In the genomic region with DNA sequence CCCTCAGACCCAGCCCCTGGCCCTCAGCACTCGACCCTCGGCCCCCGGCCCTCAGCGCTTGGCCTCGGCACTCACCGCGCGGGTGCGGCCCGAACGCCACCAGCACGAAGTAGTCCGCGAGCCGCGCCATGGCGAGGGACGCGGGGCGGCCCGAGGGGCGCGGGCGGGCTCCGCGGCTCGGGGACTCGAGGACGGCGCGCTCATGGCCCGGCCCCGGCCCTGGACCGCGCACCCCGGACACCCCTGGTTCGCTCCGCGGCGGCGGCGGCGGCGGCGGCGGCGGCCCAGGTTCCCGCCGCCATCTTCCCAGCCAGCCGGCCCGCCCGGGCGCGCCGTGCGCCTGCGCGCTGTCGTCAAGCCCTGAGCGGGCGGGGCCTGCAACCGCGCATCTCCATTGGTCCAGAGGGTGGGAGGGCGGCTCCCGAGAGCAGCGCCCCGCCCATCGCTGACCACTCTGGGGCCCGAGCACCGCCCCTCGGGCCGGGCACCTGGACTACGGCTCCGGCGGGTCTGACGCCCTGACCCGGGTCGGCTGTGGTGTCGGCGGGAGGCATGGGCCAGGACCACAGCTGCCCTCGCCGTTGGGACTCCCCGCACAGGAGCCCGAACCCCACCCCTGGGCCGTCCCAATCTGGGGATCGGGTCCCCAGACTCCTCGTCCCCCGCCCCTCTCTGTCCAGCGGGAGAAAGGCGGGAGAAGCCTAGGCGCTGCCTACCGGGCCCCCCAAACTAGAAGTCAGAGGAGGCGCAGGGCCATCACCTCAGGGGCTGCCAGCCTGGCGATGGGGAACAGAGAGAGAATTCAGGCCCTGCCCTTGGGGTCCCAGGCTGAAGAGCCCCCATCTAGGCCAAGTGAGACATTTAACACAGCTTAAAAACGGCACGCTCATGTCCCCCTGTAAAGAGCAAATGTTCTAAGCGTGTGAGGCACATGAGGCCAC, we compare ENCODE assay signal across 1 cellular context.
TF ChIP-seq lines count a peak whose summit lies in the region.

A gene with protein sequence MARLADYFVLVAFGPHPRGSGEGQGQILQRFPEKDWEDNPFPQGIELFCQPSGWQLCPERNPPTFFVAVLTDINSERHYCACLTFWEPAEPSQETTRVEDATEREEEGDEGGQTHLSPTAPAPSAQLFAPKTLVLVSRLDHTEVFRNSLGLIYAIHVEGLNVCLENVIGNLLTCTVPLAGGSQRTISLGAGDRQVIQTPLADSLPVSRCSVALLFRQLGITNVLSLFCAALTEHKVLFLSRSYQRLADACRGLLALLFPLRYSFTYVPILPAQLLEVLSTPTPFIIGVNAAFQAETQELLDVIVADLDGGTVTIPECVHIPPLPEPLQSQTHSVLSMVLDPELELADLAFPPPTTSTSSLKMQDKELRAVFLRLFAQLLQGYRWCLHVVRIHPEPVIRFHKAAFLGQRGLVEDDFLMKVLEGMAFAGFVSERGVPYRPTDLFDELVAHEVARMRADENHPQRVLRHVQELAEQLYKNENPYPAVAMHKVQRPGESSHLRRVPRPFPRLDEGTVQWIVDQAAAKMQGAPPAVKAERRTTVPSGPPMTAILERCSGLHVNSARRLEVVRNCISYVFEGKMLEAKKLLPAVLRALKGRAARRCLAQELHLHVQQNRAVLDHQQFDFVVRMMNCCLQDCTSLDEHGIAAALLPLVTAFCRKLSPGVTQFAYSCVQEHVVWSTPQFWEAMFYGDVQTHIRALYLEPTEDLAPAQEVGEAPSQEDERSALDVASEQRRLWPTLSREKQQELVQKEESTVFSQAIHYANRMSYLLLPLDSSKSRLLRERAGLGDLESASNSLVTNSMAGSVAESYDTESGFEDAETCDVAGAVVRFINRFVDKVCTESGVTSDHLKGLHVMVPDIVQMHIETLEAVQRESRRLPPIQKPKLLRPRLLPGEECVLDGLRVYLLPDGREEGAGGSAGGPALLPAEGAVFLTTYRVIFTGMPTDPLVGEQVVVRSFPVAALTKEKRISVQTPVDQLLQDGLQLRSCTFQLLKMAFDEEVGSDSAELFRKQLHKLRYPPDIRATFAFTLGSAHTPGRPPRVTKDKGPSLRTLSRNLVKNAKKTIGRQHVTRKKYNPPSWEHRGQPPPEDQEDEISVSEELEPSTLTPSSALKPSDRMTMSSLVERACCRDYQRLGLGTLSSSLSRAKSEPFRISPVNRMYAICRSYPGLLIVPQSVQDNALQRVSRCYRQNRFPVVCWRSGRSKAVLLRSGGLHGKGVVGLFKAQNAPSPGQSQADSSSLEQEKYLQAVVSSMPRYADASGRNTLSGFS (N-terminal part only) (minus strand): TSS at position 325 of the 941 bp plus-strand sequence. CDS start 195 bp downstream, at position 130.

TF ChIP-seq in HEK293, 187 proteins besides CTCF, POLR2A, EP300 and RAD21 (continued from another document):
- TF ChIP-seq ZNF26 (tag by site-specific recombination; IDR thresholded peaks at IDR 0.05) (no peak), ZNF133 (tag by site-specific recombination; IDR thresholded peaks at IDR 0.05) (no peak), ZNF175 (tag by site-specific recombination; IDR thresholded peaks at IDR 0.05) (no peak), ZNF658 (tag by site-specific recombination; IDR thresholded peaks at IDR 0.05) (no peak), ZNF18 (tag by site-specific recombination; IDR thresholded peaks at IDR 0.05) (no peak), GFI1B (tag by site-specific recombination; IDR thresholded peaks at IDR 0.05) (no peak), ZNF629 (tag by site-specific recombination; IDR thresholded peaks at IDR 0.05) (no peak), ZNF560 (tag by site-specific recombination; IDR thresholded peaks at IDR 0.05; ENCODE audit: borderline replicate concordance) (no peak), ZNF610 (tag by site-specific recombination; IDR thresholded peaks at IDR 0.05; ENCODE audit: borderline replicate concordance) (no peak), SETDB1 (IDR thresholded peaks at IDR 0.05; ENCODE audit: insufficient read length, low read length) (no peak), SP7 (tag by site-specific recombination; IDR thresholded peaks at IDR 0.05) (peak; percentile 32; the same call in 1 of the 2 replicates), ZNF37A (tag by site-specific recombination; IDR thresholded peaks at IDR 0.05) (no peak), ZNF292 (tag by site-specific recombination; IDR thresholded peaks at IDR 0.05; ENCODE audit: borderline replicate concordance, low read depth) (no peak), ZSCAN23 (tag by site-specific recombination; IDR thresholded peaks at IDR 0.05) (no peak), ZNF670 (tag by site-specific recombination; IDR thresholded peaks at IDR 0.05; ENCODE audit: low read depth) (no peak), SCRT2 (tag by site-specific recombination; IDR thresholded peaks at IDR 0.05) (no peak), SCRT1 (tag by site-specific recombination; IDR thresholded peaks at IDR 0.05; ENCODE audit: borderline replicate concordance) (no peak), ZBTB1 (tag by site-specific recombination; IDR thresholded peaks at IDR 0.05) (no peak), ZNF488 (tag by site-specific recombination; IDR thresholded peaks at IDR 0.05) (no peak), PBX3 (CRISPR knock-in tag; IDR thresholded peaks at IDR 0.05) (no peak), ZSCAN30 (tag by site-specific recombination; IDR thresholded peaks at IDR 0.05) (no peak), PRDM1 (tag by site-specific recombination; IDR thresholded peaks at IDR 0.05) (no peak), HOXD13 (CRISPR knock-in tag; IDR thresholded peaks at IDR 0.05; ENCODE audit: borderline replicate concordance) (no peak), ZNF776 (tag by site-specific recombination; IDR thresholded peaks at IDR 0.05; ENCODE audit: borderline replicate concordance) (no peak), GLI4 (tag by site-specific recombination; IDR thresholded peaks at IDR 0.05) (no peak), ZNF600 (tag by site-specific recombination; IDR thresholded peaks at IDR 0.05) (no peak), ZFP3 (tag by site-specific recombination; IDR thresholded peaks at IDR 0.05; ENCODE audit: low read depth) (no peak)
- TF ChIP-seq, protein P1, sequence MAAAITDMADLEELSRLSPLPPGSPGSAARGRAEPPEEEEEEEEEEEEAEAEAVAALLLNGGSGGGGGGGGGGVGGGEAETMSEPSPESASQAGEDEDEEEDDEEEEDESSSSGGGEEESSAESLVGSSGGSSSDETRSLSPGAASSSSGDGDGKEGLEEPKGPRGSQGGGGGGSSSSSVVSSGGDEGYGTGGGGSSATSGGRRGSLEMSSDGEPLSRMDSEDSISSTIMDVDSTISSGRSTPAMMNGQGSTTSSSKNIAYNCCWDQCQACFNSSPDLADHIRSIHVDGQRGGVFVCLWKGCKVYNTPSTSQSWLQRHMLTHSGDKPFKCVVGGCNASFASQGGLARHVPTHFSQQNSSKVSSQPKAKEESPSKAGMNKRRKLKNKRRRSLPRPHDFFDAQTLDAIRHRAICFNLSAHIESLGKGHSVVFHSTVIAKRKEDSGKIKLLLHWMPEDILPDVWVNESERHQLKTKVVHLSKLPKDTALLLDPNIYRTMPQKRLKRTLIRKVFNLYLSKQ (tag by site-specific recombination; IDR thresholded peaks at IDR 0.05; ENCODE audit: borderline replicate concordance), result no peak
